ENCODE assay signal across 11 cellular contexts in the genomic region with DNA sequence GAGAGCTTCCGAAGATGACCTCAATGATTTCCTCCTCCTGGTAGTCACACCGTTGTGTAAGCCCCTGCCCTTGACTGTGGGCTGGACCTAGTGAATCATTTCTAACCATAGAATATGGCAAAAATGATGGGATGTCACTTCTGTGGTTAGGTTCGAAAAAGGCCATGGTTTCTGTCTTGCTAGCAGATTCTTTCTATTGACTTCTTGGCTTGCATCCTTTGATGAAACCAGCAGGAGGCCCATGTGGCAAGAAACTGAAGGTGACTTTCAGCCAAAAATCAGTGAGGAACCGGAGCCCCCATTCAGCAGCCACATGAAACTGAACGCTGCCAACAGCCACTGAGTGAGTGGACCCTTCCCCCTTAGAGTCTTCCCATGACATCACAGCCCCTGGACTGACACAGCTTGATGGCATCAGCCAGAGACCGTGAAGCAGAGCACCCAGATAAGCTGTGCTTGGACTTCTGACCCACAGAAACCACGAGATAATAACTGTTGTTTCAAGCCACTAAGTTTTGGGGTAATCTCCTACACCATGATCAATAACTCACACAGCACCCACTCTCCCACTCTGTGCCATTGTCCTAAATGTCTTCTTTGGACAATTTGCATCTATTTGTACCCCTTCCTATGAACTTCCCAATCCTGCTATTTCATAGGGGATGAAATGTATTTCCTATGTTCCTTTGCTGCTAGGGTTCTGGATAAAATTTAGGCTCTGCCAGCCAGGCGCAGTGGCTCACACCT.
DNase-seq lines count a peak whose midpoint lies in the region; ATAC-seq, FAIRE-seq and TF ChIP-seq lines count a peak whose summit lies in the region.
"Had no signal": no experiment of that assay in that cellular context is flagged by ENCODE, and none has a peak within 500 bp of the region (broad histone marks: within the 10 kb centered on the region; RNA-seq: fewer than 3 reads in every experiment).

No MANE protein-coding gene starts in this region.

- peaks cover 0 to 5% of the 10 kb centered on the region in 2 donors for H3K9me3 Mint-ChIP-seq in activated naive CD4-positive, alpha-beta T cell treated with anti-CD3 and anti-CD28 coated beads, Interleukin-2, amount 50 U/mL, for 72 hours
- no peaks in the 10 kb centered on the region for H3K9me3 Mint-ChIP-seq in activated naive CD4-positive, alpha-beta T cell treated with anti-CD3 and anti-CD28 coated beads, Interleukin-2, amount 10 ng/mL, durations not matched to agents 7 days and 5 days
- peaks cover 0 to 2% of the 10 kb centered on the region in 2 donors for H3K9me3 Mint-ChIP-seq in stimulated activated naive B cell treated with anti-CD40 and anti-IgM and Interleukin-4, amounts not matched to agents 10 μg/mL and 1 μg/mL and 100 μg/mL, for 72 hours

- H3K4me3 ChIP-seq in BE2C (ENCODE audit: low read depth, low read length) = no peak overlapping the region

- H3K27me3 Mint-ChIP-seq in activated naive CD4-positive, alpha-beta T cell treated with anti-CD3 and anti-CD28 coated beads, Interleukin-2, amount 10 ng/mL, durations not matched to agents 7 days and 5 days = no peaks in the 10 kb centered on the region
- no peaks in the 10 kb centered on the region for H3K27me3 Mint-ChIP-seq in stimulated activated naive B cell treated with anti-CD40 and anti-IgM and Interleukin-4, amounts not matched to agents 10 μg/mL and 1 μg/mL and 100 μg/mL, for 72 hours

- CTCF ChIA-PET in activated naive CD4-positive, alpha-beta T cell treated with anti-CD3 and anti-CD28 coated beads, Interleukin-2, amount 10 ng/mL, durations not matched to agents 7 days and 5 days (lab: Charles Lee) = no interaction called here

- no peak overlapping the region for H3K27ac Mint-ChIP-seq in activated naive CD4-positive, alpha-beta T cell treated with anti-CD3 and anti-CD28 coated beads, Interleukin-2, amount 50 U/mL, for 72 hours
- no peak overlapping the region for H3K27ac Mint-ChIP-seq in activated naive CD4-positive, alpha-beta T cell treated with anti-CD3 and anti-CD28 coated beads, Interleukin-2, amount 10 ng/mL, durations not matched to agents 7 days and 5 days
- H3K27ac Mint-ChIP-seq in stimulated activated naive B cell treated with anti-CD40 and anti-IgM and Interleukin-4, amounts not matched to agents 10 μg/mL and 1 μg/mL and 100 μg/mL, for 72 hours = peak overlapping the region; percentile 72

- no peaks in the 10 kb centered on the region for H3K4me1 Mint-ChIP-seq in activated naive CD4-positive, alpha-beta T cell treated with anti-CD3 and anti-CD28 coated beads, Interleukin-2, amount 10 ng/mL, durations not matched to agents 7 days and 5 days
- H3K4me1 Mint-ChIP-seq in stimulated activated naive B cell treated with anti-CD40 and anti-IgM and Interleukin-4, amounts not matched to agents 10 μg/mL and 1 μg/mL and 100 μg/mL, for 72 hours = peaks cover 7 to 8% of the 10 kb centered on the region in 2 donors

- no peaks in the 10 kb centered on the region for H3K27me3 ChIP-seq in BE2C
- H3K27me3 ChIP-seq: neutrophil had no signal

- DNase-seq in activated naive CD4-positive, alpha-beta T cell treated with anti-CD3 and anti-CD28 coated beads, Interleukin-2, amount 50 U/mL, for 72 hours (ENCODE audit: low spot score in 2 of 2) = no peak
- DNase-seq in activated naive CD4-positive, alpha-beta T cell treated with anti-CD3 and anti-CD28 coated beads, Interleukin-2, amount 10 ng/mL, durations not matched to agents 7 days and 5 days = no peak
- no peak for DNase-seq in stimulated activated naive B cell treated with anti-CD40 and anti-IgM and Interleukin-4, amounts not matched to agents 10 μg/mL and 1 μg/mL and 100 μg/mL, for 72 hours
- DNase-seq in frontal cortex (ENCODE audit: low spot score in 2 of 2) = no peak
- no peak for DNase-seq in stimulated activated CD4-positive, alpha-beta T cell treated with anti-CD3 and anti-CD28 coated beads, Interleukin-1b, Interleukin-23, amount 100 ng/mL, for 48 hours
- DNase-seq in BE2C = no peak
- DNase-seq: NCI-H1092 treated with DMSO at 0.1 percent for 48 hours, Right ventricle myocardium superior had no signal

- peaks cover 6% of the 10 kb centered on the region for H3K4me1 ChIP-seq in BE2C

- FAIRE-seq in frontal cortex (lab: Jason Lieb, UNC) = no peak

- no peaks in the 10 kb centered on the region for H3K9me3 ChIP-seq in BE2C
- H3K9me3 ChIP-seq: neutrophil had no signal

- no peak overlapping the region for H3K4me3 Mint-ChIP-seq in activated naive CD4-positive, alpha-beta T cell treated with anti-CD3 and anti-CD28 coated beads, Interleukin-2, amount 10 ng/mL, durations not matched to agents 7 days and 5 days
- H3K4me3 Mint-ChIP-seq in stimulated activated naive B cell treated with anti-CD40 and anti-IgM and Interleukin-4, amounts not matched to agents 10 μg/mL and 1 μg/mL and 100 μg/mL, for 72 hours = no peak overlapping the region

- no peaks in the 10 kb centered on the region for H3K36me3 ChIP-seq in BE2C
- H3K36me3 ChIP-seq: neutrophil had no signal

- H3K36me3 Mint-ChIP-seq in activated naive CD4-positive, alpha-beta T cell treated with anti-CD3 and anti-CD28 coated beads, Interleukin-2, amount 50 U/mL, for 72 hours = peaks cover 18 to 24% of the 10 kb centered on the region in 2 donors
- H3K36me3 Mint-ChIP-seq in activated naive CD4-positive, alpha-beta T cell treated with anti-CD3 and anti-CD28 coated beads, Interleukin-2, amount 10 ng/mL, durations not matched to agents 7 days and 5 days = no peaks in the 10 kb centered on the region
- H3K36me3 Mint-ChIP-seq in stimulated activated naive B cell treated with anti-CD40 and anti-IgM and Interleukin-4, amounts not matched to agents 10 μg/mL and 1 μg/mL and 100 μg/mL, for 72 hours = peaks cover 12 to 34% of the 10 kb centered on the region in 2 donors

- TF ChIP-seq CTCF in BE2C (IDR thresholded peaks at IDR 0.05; ENCODE audit: low read depth, low read length) = no peak

- ATAC-seq in activated naive CD4-positive, alpha-beta T cell treated with anti-CD3 and anti-CD28 coated beads, Interleukin-2, amount 50 U/mL, for 72 hours = peak; percentile 70 to 73
- ATAC-seq in GM21737 (IDR thresholded peaks at IDR 0.05; ENCODE audit: unreplicated experiment) (peak; percentile 74), HG03457 (IDR thresholded peaks at IDR 0.05; ENCODE audit: unreplicated experiment) (peak; percentile 74)
- peak; percentile 34 to 44 for ATAC-seq in stimulated activated naive B cell treated with anti-CD40 and anti-IgM and Interleukin-4, amounts not matched to agents 10 μg/mL and 1 μg/mL and 100 μg/mL, for 72 hours (replicated peaks)
